ENCODE assay signal across 8 cellular contexts in genomic region chr2:174120346-174120745, GRCh38.
DNase-seq lines count a peak whose midpoint lies in the region; ATAC-seq, FAIRE-seq and TF ChIP-seq lines count a peak whose summit lies in the region.

No MANE protein-coding gene starts in this region.

- H3K4me1 ChIP-seq in A549: peaks cover 67% of the 10 kb centered on the region

- CTCF ChIA-PET in A549 (lab: Yijun Ruan, JAX): no interaction called here

- no peak for TF ChIP-seq CTCF in A549 (IDR thresholded peaks at IDR 0.05)

- H3K36me3 Mint-ChIP-seq in T-helper 2 cell treated with Interferon-gamma antibody and Interleukin-4, amounts not matched to agents 5 μg/mL and 100 μg/mL, for 36 hours (ENCODE audit: low read depth): peaks cover 6% of the 10 kb centered on the region

- no peaks in the 10 kb centered on the region for H3K9me3 Mint-ChIP-seq in T-helper 2 cell treated with Interferon-gamma antibody and Interleukin-4, amounts not matched to agents 5 μg/mL and 100 μg/mL, for 36 hours

- H3K4me1 Mint-ChIP-seq in T-helper 2 cell treated with Interferon-gamma antibody and Interleukin-4, amounts not matched to agents 5 μg/mL and 100 μg/mL, for 36 hours (ENCODE audit: low read depth): peaks cover 2% of the 10 kb centered on the region

- peak; percentile 7 to 11 for DNase-seq in A549 (ENCODE audit: low read depth in 1 of 2, low spot score in 1 of 2)
- DNase-seq in H54 (ENCODE audit: insufficient read length, low spot score): no peak
- peak; percentile 37 for DNase-seq in T-helper 2 cell treated with Interferon-gamma antibody and Interleukin-4, amounts not matched to agents 5 μg/mL and 100 μg/mL, for 36 hours (ENCODE audit: low spot score)
- peak; percentile 47 for DNase-seq in iris pigment epithelial cell (ENCODE audit: low read depth)
- DNase-seq in T1000 (lab: John Stamatoyannopoulos, UW): no peak
- no peak for DNase-seq in GM19240 (ENCODE audit: insufficient read length, low spot score)
- no peak for DNase-seq in NAMALWA (ENCODE audit: low spot score)

- ATAC-seq in A549 (no peak), HG02973 (IDR thresholded peaks at IDR 0.05; ENCODE audit: unreplicated experiment) (no peak)

- TF ChIP-seq RAD21 in A549 (conservative IDR thresholded peaks at IDR 0.05 in 1 of 2, IDR thresholded peaks at IDR 0.05 in 1 of 2): no peak

- TF ChIP-seq POLR2A in A549 (IDR thresholded peaks at IDR 0.05; ENCODE audit: low read length) (no peak), H54 (IDR thresholded peaks at IDR 0.05; ENCODE audit: low read depth, low read length) (no peak)

- POLR2A ChIA-PET in A549 (lab: Yijun Ruan, JAX): interaction anchor here (1.0 kb wide), 1 partner anchor 156 kb away, joined by 3 read pairs; no protein-coding TSS in a partner anchor

- H3K27ac Mint-ChIP-seq in T-helper 2 cell treated with Interferon-gamma antibody and Interleukin-4, amounts not matched to agents 5 μg/mL and 100 μg/mL, for 36 hours: no peak overlapping the region

- no peak overlapping the region for H3K4me3 Mint-ChIP-seq in T-helper 2 cell treated with Interferon-gamma antibody and Interleukin-4, amounts not matched to agents 5 μg/mL and 100 μg/mL, for 36 hours

- no peaks in the 10 kb centered on the region for H3K9me3 ChIP-seq in A549

- peak overlapping the region; percentile 22 for H3K4me2 ChIP-seq in A549

- no peak overlapping the region for H3K27ac ChIP-seq in A549

- no peak for TF ChIP-seq EP300 in A549 (IDR thresholded peaks at IDR 0.05)

- H3K4me3 ChIP-seq in A549: no peak overlapping the region

- WGBS in A549 (ENCODE audit: missing lambda C conversion rate): 51% methylated on average over 2 of the region's 2 CpGs

- no peak for FAIRE-seq in A549 (lab: Jason Lieb, UNC)
- FAIRE-seq in H54 (lab: Jason Lieb, UNC): peak; percentile 89

- H3K27me3 Mint-ChIP-seq in T-helper 2 cell treated with Interferon-gamma antibody and Interleukin-4, amounts not matched to agents 5 μg/mL and 100 μg/mL, for 36 hours (ENCODE audit: low read depth): no peaks in the 10 kb centered on the region

TF ChIP-seq in A549, 52 proteins besides CTCF, POLR2A, EP300 and RAD21:
- TF ChIP-seq FOSL2 (IDR thresholded peaks at IDR 0.05) (no peak), FOSL2 (CRISPR knock-in tag; IDR thresholded peaks at IDR 0.05) (peak; percentile 75), FOSB (CRISPR knock-in tag; IDR thresholded peaks at IDR 0.05) (no peak), CHD2 (IDR thresholded peaks at IDR 0.05; ENCODE audit: low read length, partially characterized antibody) (no peak), USF2 (IDR thresholded peaks at IDR 0.05) (no peak)

Comparison
In these comparisons a context has a peak if more than half of its experiments do, and no peak if none do; other contexts are left out.
1. DNase-seq: peak in A549 (2 of 2), T-helper 2 cell treated with Interferon-gamma antibody and Interleukin-4, amounts not matched to agents 5 μg/mL and 100 μg/mL, for 36 hours (single experiment) and iris pigment epithelial cell (single experiment); none in H54 (single experiment), T1000 (single experiment), GM19240 (single experiment) and NAMALWA (single experiment).